In the genomic region with DNA sequence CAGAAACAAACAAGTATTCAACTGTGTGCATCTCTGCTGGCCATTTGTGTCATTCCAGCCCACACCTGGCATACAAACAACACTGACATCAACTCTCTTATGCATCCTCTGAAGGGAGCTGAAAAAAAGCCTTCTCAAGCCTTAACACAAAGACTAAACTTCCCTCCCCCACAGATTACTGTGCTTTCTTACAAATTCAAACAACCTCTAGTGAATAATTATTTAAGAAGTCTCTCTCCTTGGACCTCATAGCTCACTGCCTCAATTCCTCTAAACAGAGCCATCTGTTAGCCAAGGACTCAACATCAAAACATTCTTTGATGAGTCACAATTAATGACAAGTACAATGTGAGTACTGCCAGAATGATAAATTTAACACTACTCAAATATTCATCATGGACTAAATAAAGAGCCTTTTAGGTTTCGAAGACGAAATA, we compare ENCODE assay signal across 15 cellular contexts.
DNase-seq lines count a peak whose midpoint lies in the region; ATAC-seq, FAIRE-seq and TF ChIP-seq lines count a peak whose summit lies in the region.
"Had no signal": no experiment of that assay in that cellular context is flagged by ENCODE, and none has a peak within 500 bp of the region (broad histone marks: within the 10 kb centered on the region; RNA-seq: fewer than 3 reads in every experiment).

No MANE protein-coding gene starts in this region.

- FAIRE-seq in keratinocyte (lab: Jason Lieb, UNC): no peak

- no peaks in the 10 kb centered on the region for H3K9me1 ChIP-seq in keratinocyte (ENCODE audit: control insufficient read depth, extremely low read depth, insufficient read depth, low read length)

- H3K4me1 Mint-ChIP-seq in chondrocyte (ENCODE audit: low read depth): peaks cover 8% of the 10 kb centered on the region
- H3K4me1 Mint-ChIP-seq: activated B cell treated with CpG ODN at 0.5 μM for 24 hours; CD4-positive, CD25-positive, alpha-beta regulatory T cell; IgD-negative memory B cell had no signal

- H3K4me2 ChIP-seq in keratinocyte (ENCODE audit: control insufficient read depth, extremely low read depth, insufficient read depth, low read depth, low read length): no peak overlapping the region

- H3K36me3 Mint-ChIP-seq in chondrocyte (ENCODE audit: low read depth): peaks cover 1% of the 10 kb centered on the region
- H3K36me3 Mint-ChIP-seq: CD4-positive, CD25-positive, alpha-beta regulatory T cell had no signal

- H4K20me1 ChIP-seq in keratinocyte (ENCODE audit: control insufficient read depth, extremely low read depth, insufficient read depth, low read length): no peaks in the 10 kb centered on the region

- no peaks in the 10 kb centered on the region for H3K79me2 ChIP-seq in keratinocyte (ENCODE audit: control insufficient read depth, insufficient read depth, low read length)

- POLR2A ChIA-PET in AG04449 (lab: Yijun Ruan, JAX): interaction anchor here (0.6 to 1.4 kb wide), 2 partner anchors 9 to 46 kb away, joined by 3 to 7 read pairs; no protein-coding TSS in a partner anchor

- no peak overlapping the region for H2AFZ ChIP-seq in keratinocyte (ENCODE audit: control insufficient read depth, low read length)

- H3K27me3 ChIP-seq in H7 (ENCODE audit: control insufficient read depth, insufficient read depth, low read length) (no peaks in the 10 kb centered on the region), keratinocyte (ENCODE audit: control insufficient read depth, extremely low read depth, insufficient read depth, low read length) (no peaks in the 10 kb centered on the region)

- dilution Hi-C loops in keratinocyte (cut with MboI; ENCODE audit: extremely low pct_ligation_motif_present, low sequenced_read_pairs): no loop called here

- no peaks in the 10 kb centered on the region for H3K9me3 Mint-ChIP-seq in chondrocyte (ENCODE audit: low read depth)
- H3K9me3 Mint-ChIP-seq: activated B cell treated with CpG ODN at 0.5 μM for 24 hours, IgD-negative memory B cell had no signal

- H3K4me3 ChIP-seq in AG04449 (ENCODE audit: low read depth, low read length): no peak overlapping the region
- H3K4me3 ChIP-seq in H7 (ENCODE audit: insufficient read depth, low read depth, low read length): no peak overlapping the region
- H3K4me3 ChIP-seq in astrocyte of the spinal cord (ENCODE audit: low read depth, low read length): no peak overlapping the region
- H3K4me3 ChIP-seq in keratinocyte (ENCODE audit: control insufficient read depth in 2 of 3, extremely low read depth in 1 of 3, insufficient read depth in 2 of 3, low read depth in 1 of 3, low read length in 3 of 3): no peak overlapping the region

- H3K27ac ChIP-seq in keratinocyte (ENCODE audit: control insufficient read depth, insufficient read depth, low read length): no peak overlapping the region
- H3K27ac ChIP-seq: neutrophil had no signal

- H3K4me1 ChIP-seq in keratinocyte (ENCODE audit: control insufficient read depth, extremely low read depth, insufficient read depth, low read length): peaks cover 10% of the 10 kb centered on the region

- DNase-seq in AG04449 (ENCODE audit: low read depth, low spot score) (peak; percentile 12), H7 (peak; percentile 18), astrocyte of the spinal cord (ENCODE audit: low read depth, low spot score) (peak; percentile 76), keratinocyte (ENCODE audit: low read depth, low spot score) (peak; percentile 13), posterior vena cava (ENCODE audit: low spot score) (no peak), midbrain (lab: John Stamatoyannopoulos, UW) (no peak), chondrocyte (ENCODE audit: low spot score) (no peak)
- DNase-seq: activated B cell treated with CpG ODN at 0.5 μM for 24 hours; activated effector memory CD4-positive, alpha-beta T cell treated with Interleukin-2 at 50 U/mL for 16 hours; CD4-positive, CD25-positive, alpha-beta regulatory T cell; stimulated activated CD4-positive, alpha-beta T cell treated with anti-CD3 and anti-CD28 coated beads, Interleukin-4, amount 100 ng/mL, for 1 hour; trophoblast cell had no signal

- H3K36me3 ChIP-seq in H7 (replicated peaks; ENCODE audit: control insufficient read depth, insufficient read depth, low read length) (no peaks in the 10 kb centered on the region), keratinocyte (ENCODE audit: control insufficient read depth in 2 of 2, extremely low read depth in 1 of 2, insufficient read depth in 2 of 2, low read length in 2 of 2) (no peaks in the 10 kb centered on the region)
- H3K36me3 ChIP-seq: neutrophil had no signal

- no peak overlapping the region for H3K4me3 Mint-ChIP-seq in chondrocyte (ENCODE audit: unreplicated experiment)
- H3K4me3 Mint-ChIP-seq: activated B cell treated with CpG ODN at 0.5 μM for 24 hours; CD4-positive, CD25-positive, alpha-beta regulatory T cell; IgD-negative memory B cell had no signal

- ATAC-seq in HG03045 (IDR thresholded peaks at IDR 0.05; ENCODE audit: unreplicated experiment): no peak

- intact Hi-C loops in posterior vena cava (cut with DNase I): no loop called here

- CTCF ChIA-PET in AG04449 (lab: Yijun Ruan, JAX): interaction anchor here (1.2 to 1.8 kb wide), 2 partner anchors 12 to 108 kb away, joined by 3 to 6 read pairs; no protein-coding TSS in a partner anchor

- peaks cover 25% of the 10 kb centered on the region for H3K27me3 Mint-ChIP-seq in chondrocyte (ENCODE audit: low read depth)

- no peak overlapping the region for H3K9ac ChIP-seq in keratinocyte (ENCODE audit: control insufficient read depth, extremely low read depth, insufficient read depth, low read length)

- TF ChIP-seq CTCF in AG04449 (IDR thresholded peaks at IDR 0.05; ENCODE audit: insufficient read depth, low read length, missing control alignments) (no peak), astrocyte of the spinal cord (IDR thresholded peaks at IDR 0.05; ENCODE audit: low read depth, low read length) (no peak), keratinocyte (optimal IDR thresholded peaks at IDR 0.05 in 1 of 3, IDR thresholded peaks at IDR 0.05 in 1 of 3, conservative IDR thresholded peaks at IDR 0.05 in 1 of 3; ENCODE audit: extremely low read depth in 1 of 3, insufficient read depth in 2 of 3, low read length in 3 of 3) (no peak), chondrocyte (IDR thresholded peaks at IDR 0.05) (no peak)

- in situ Hi-C loops in astrocyte of the spinal cord (cut with HindIII; ENCODE audit: low sequenced_read_pairs): no loop called here

- no peaks in the 10 kb centered on the region for H3K9me3 ChIP-seq in keratinocyte (ENCODE audit: control insufficient read depth, low read depth, low read length)
- H3K9me3 ChIP-seq: neutrophil had no signal

- no peak overlapping the region for H3K27ac Mint-ChIP-seq in chondrocyte (ENCODE audit: unreplicated experiment)
- H3K27ac Mint-ChIP-seq: activated B cell treated with CpG ODN at 0.5 μM for 24 hours; CD4-positive, CD25-positive, alpha-beta regulatory T cell; IgD-negative memory B cell had no signal

Comparison
In these comparisons a context has a peak if more than half of its experiments do, and no peak if none do; other contexts are left out.
1. DNase-seq: peak in AG04449 (single experiment), H7 (single experiment), astrocyte of the spinal cord (single experiment) and keratinocyte (single experiment); none in posterior vena cava (single experiment), midbrain (single experiment) and chondrocyte (single experiment).